Comparison of ENCODE assay signal across 31 cellular contexts in the genomic region with DNA sequence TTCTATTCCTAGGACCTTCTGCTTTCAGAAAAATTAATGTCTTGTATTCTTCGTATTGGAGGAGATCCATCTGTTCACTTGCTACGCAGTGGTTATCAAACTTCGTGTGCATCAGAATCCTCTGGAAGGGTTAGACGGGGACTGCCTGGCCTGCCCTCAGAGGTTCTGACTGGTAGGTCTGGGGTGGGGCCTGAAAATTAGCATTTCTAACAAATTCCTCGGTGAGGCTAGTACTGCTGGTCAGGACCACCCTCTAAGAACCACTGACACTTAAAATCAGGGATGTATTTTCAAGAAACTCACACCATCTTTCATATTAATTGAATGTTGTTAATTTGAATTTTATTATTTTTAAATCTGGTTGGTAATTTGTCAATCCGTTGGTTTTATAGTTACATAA.
"Had no signal": no experiment of that assay in that cellular context is flagged by ENCODE, and none has a peak within 500 bp of the region (broad histone marks: within the 10 kb centered on the region; RNA-seq: fewer than 3 reads in every experiment).

No MANE protein-coding gene starts in this region.

- H3K4me3 ChIP-seq: adrenal gland, body of pancreas, breast epithelium had no signal

- FAIRE-seq: astrocyte, TTC549 had no signal

- H3K27ac ChIP-seq: adrenal gland, body of pancreas, brain microvascular endothelial cell, breast epithelium, VCaP had no signal

- H3K27me3 ChIP-seq: adrenal gland, body of pancreas, brain microvascular endothelial cell, breast epithelium had no signal

- H3K9me3 ChIP-seq: adrenal gland, body of pancreas, breast epithelium had no signal

- DNase-seq: activated CD4-positive, alpha-beta memory T cell treated with anti-CD3 and anti-CD28 coated beads for 36 hours; activated CD4-positive, alpha-beta T cell treated with anti-CD3 and anti-CD28 coated beads for 4 hours; activated CD4-positive, alpha-beta T cell treated with anti-CD3 and anti-CD28 coated beads, Interleukin-2, amount 10 ng/mL, durations not matched to agents 24 days and 14 days; activated CD4-positive, alpha-beta T cell treated with anti-CD3 and anti-CD28 coated beads, Interleukin-2, amount 50 U/mL, for 1 hour; activated CD4-positive, alpha-beta T cell treated with anti-CD3 and anti-CD28 coated beads, Interleukin-2, amount 50 U/mL, for 4 hours; activated CD4-positive, CD25-positive, alpha-beta regulatory T cell treated with anti-CD3 and anti-CD28 coated beads, Interleukin-2, amount 50 U/mL, for 72 hours; activated CD8-positive, alpha-beta memory T cell treated with anti-CD3 and anti-CD28 coated beads, Interleukin-2, amount 50 U/mL, for 4 hours; activated CD8-positive, alpha-beta T cell treated with anti-CD3 and anti-CD28 coated beads for 36 hours; activated effector memory CD4-positive, alpha-beta T cell treated with anti-CD3 and anti-CD28 coated beads, Interleukin-2, amount 50 U/mL, for 16 hours; activated gamma-delta T cell treated with Interleukin-2 at 50 U/mL for 16 hours; activated naive CD4-positive, alpha-beta T cell; activated naive CD4-positive, alpha-beta T cell treated with anti-CD3 and anti-CD28 coated beads for 36 hours; activated naive CD4-positive, alpha-beta T cell treated with anti-CD3 and anti-CD28 coated beads, Interleukin-2, amount 50 U/mL, for 16 hours; activated naive CD8-positive, alpha-beta T cell treated with anti-CD3 and anti-CD28 coated beads for 36 hours; activated T-cell treated with anti-CD3 and anti-CD28 coated beads for 4 hours; activated T-cell treated with anti-CD3 and anti-CD28 coated beads, Interleukin-2, amount 50 U/mL, for 1 hour; activated T-cell treated with anti-CD3 and anti-CD28 coated beads, Interleukin-2, amount 50 U/mL, for 4 hours; activated T-cell treated with anti-CD3 and anti-CD28 coated beads, Interleukin-2, amount 50 U/mL, for 72 hours; adrenal gland; amniotic stem cell; aorta; body of pancreas; brain microvascular endothelial cell; central memory CD4-positive, alpha-beta T cell; T-helper 1 cell; T-helper 2 cell; T-helper 9 cell had no signal

- H3K36me3 ChIP-seq: adrenal gland, brain microvascular endothelial cell, breast epithelium had no signal

- H3K4me1 ChIP-seq: adrenal gland, body of pancreas, breast epithelium had no signal
